ENCODE assay signal across 1 cellular context in the genomic region with DNA sequence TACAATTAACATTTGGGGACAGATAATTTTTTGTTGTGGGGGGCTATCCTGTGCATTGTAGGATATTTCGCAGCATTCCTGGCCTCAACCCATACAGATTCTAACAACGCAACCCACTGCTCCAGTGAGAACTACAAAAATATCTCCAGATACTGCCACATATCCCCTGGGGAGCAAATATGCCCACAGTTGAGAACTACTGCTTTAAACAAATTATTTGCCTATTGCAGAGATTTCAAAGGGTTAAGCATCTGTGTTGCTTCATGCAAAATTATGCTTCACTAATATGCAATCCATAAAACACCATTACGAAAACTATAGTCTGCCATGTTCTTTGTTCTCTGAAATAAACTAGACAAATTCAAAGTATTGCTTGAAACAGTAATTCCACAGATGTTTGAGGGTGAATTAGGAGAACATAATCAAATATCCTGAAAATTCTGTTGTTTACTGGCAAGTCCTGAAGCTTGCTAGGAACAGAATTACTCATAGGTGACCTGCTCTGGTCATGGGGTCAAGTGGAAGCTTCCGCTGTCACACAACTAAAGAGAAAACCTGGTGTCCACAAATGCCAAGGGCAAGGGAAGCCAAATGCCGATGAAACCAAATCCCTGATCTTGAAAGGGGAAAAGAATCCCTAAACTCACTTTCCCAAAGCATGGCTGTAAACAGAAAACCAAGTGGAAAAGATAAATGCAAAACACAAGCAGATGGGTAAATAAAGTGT.
TF ChIP-seq lines count a peak whose summit lies in the region.

No MANE protein-coding gene starts in this region.

TF ChIP-seq in HepG2, 621 proteins besides CTCF, POLR2A, EP300 and RAD21 (continued from another document and continues in another):
- TF ChIP-seq EEA1 (CRISPR knock-in tag; IDR thresholded peaks at IDR 0.05; ENCODE audit: borderline replicate concordance) = no peak
- TF ChIP-seq ZNF34 (CRISPR knock-in tag; IDR thresholded peaks at IDR 0.05; ENCODE audit: borderline replicate concordance) = no peak
- TF ChIP-seq, protein P1, sequence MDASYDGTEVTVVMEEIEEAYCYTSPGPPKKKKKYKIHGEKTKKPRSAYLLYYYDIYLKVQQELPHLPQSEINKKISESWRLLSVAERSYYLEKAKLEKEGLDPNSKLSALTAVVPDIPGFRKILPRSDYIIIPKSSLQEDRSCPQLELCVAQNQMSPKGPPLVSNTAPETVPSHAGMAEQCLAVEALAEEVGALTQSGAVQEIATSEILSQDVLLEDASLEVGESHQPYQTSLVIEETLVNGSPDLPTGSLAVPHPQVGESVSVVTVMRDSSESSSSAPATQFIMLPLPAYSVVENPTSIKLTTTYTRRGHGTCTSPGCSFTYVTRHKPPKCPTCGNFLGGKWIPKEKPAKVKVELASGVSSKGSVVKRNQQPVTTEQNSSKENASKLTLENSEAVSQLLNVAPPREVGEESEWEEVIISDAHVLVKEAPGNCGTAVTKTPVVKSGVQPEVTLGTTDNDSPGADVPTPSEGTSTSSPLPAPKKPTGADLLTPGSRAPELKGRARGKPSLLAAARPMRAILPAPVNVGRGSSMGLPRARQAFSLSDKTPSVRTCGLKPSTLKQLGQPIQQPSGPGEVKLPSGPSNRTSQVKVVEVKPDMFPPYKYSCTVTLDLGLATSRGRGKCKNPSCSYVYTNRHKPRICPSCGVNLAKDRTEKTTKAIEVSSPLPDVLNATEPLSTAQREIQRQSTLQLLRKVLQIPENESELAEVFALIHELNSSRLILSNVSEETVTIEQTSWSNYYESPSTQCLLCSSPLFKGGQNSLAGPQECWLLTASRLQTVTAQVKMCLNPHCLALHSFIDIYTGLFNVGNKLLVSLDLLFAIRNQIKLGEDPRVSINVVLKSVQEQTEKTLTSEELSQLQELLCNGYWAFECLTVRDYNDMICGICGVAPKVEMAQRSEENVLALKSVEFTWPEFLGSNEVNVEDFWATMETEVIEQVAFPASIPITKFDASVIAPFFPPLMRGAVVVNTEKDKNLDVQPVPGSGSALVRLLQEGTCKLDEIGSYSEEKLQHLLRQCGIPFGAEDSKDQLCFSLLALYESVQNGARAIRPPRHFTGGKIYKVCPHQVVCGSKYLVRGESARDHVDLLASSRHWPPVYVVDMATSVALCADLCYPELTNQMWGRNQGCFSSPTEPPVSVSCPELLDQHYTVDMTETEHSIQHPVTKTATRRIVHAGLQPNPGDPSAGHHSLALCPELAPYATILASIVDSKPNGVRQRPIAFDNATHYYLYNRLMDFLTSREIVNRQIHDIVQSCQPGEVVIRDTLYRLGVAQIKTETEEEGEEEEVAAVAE (CRISPR knock-in tag; IDR thresholded peaks at IDR 0.05; ENCODE audit: borderline replicate concordance) = 0 out of 2 replicates have a peak, but pooled peaks have one; percentile 57
- peak; percentile 58; the same call in 1 of the 2 replicates for TF ChIP-seq CREM (IDR thresholded peaks at IDR 0.05)
- TF ChIP-seq CREM (CRISPR knock-in tag; IDR thresholded peaks at IDR 0.05) = no peak
- no peak for TF ChIP-seq RAD51 (IDR thresholded peaks at IDR 0.05; ENCODE audit: borderline replicate concordance)
- TF ChIP-seq ELF1 (CRISPR knock-in tag; IDR thresholded peaks at IDR 0.05) = no peak
- peak; percentile 72; the same call in 1 of the 2 replicates for TF ChIP-seq SOX5 (CRISPR knock-in tag; IDR thresholded peaks at IDR 0.05; ENCODE audit: borderline replicate concordance)
- TF ChIP-seq SAP130 (CRISPR knock-in tag; IDR thresholded peaks at IDR 0.05; ENCODE audit: low read depth) = peak; percentile 77
- TF ChIP-seq, protein P2, sequence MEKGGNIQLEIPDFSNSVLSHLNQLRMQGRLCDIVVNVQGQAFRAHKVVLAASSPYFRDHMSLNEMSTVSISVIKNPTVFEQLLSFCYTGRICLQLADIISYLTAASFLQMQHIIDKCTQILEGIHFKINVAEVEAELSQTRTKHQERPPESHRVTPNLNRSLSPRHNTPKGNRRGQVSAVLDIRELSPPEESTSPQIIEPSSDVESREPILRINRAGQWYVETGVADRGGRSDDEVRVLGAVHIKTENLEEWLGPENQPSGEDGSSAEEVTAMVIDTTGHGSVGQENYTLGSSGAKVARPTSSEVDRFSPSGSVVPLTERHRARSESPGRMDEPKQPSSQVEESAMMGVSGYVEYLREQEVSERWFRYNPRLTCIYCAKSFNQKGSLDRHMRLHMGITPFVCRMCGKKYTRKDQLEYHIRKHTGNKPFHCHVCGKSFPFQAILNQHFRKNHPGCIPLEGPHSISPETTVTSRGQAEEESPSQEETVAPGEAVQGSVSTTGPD (CRISPR knock-in tag; IDR thresholded peaks at IDR 0.05) = peak; percentile 35; the same call in 1 of the 2 replicates
- 0 out of 2 replicates have a peak, but pooled peaks have one; percentile 69 for TF ChIP-seq FOSL1 (CRISPR knock-in tag; IDR thresholded peaks at IDR 0.05; ENCODE audit: borderline replicate concordance)
- TF ChIP-seq ZNF101 (CRISPR knock-in tag; IDR thresholded peaks at IDR 0.05; ENCODE audit: borderline replicate concordance, low read depth) = no peak
- TF ChIP-seq TBL1XR1 (IDR thresholded peaks at IDR 0.05; ENCODE audit: borderline replicate concordance, low read length, partially characterized antibody) = peak; percentile 59
- 0 out of 2 replicates have a peak, but pooled peaks have one; percentile 41 for TF ChIP-seq ZNF205 (CRISPR knock-in tag; IDR thresholded peaks at IDR 0.05)
- TF ChIP-seq FOXO1 (CRISPR knock-in tag; IDR thresholded peaks at IDR 0.05) = peak; percentile 73; the same call in 1 of the 2 replicates
- no peak for TF ChIP-seq ATM (IDR thresholded peaks at IDR 0.05; ENCODE audit: borderline replicate concordance)
- TF ChIP-seq RELA (CRISPR knock-in tag; IDR thresholded peaks at IDR 0.05) = no peak
- no peak for TF ChIP-seq RFXAP (CRISPR knock-in tag; IDR thresholded peaks at IDR 0.05; ENCODE audit: borderline replicate concordance)
- TF ChIP-seq KDM5B (CRISPR knock-in tag; IDR thresholded peaks at IDR 0.05; ENCODE audit: borderline replicate concordance) = no peak
- TF ChIP-seq, protein P3, sequence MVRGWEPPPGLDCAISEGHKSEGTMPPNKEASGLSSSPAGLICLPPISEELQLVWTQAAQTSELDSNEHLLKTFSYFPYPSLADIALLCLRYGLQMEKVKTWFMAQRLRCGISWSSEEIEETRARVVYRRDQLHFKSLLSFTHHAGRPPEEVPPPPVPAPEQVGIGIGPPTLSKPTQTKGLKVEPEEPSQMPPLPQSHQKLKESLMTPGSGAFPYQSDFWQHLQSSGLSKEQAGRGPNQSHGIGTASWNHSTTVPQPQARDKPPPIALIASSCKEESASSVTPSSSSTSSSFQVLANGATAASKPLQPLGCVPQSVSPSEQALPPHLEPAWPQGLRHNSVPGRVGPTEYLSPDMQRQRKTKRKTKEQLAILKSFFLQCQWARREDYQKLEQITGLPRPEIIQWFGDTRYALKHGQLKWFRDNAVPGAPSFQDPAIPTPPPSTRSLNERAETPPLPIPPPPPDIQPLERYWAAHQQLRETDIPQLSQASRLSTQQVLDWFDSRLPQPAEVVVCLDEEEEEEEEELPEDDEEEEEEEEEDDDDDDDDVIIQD (CRISPR knock-in tag; IDR thresholded peaks at IDR 0.05; ENCODE audit: low read depth) = peak; percentile 75; the same call in 1 of the 2 replicates
- TF ChIP-seq, protein P4, sequence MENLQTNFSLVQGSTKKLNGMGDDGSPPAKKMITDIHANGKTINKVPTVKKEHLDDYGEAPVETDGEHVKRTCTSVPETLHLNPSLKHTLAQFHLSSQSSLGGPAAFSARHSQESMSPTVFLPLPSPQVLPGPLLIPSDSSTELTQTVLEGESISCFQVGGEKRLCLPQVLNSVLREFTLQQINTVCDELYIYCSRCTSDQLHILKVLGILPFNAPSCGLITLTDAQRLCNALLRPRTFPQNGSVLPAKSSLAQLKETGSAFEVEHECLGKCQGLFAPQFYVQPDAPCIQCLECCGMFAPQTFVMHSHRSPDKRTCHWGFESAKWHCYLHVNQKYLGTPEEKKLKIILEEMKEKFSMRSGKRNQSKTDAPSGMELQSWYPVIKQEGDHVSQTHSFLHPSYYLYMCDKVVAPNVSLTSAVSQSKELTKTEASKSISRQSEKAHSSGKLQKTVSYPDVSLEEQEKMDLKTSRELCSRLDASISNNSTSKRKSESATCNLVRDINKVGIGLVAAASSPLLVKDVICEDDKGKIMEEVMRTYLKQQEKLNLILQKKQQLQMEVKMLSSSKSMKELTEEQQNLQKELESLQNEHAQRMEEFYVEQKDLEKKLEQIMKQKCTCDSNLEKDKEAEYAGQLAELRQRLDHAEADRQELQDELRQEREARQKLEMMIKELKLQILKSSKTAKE (CRISPR knock-in tag; IDR thresholded peaks at IDR 0.05; ENCODE audit: borderline replicate concordance) = peak; percentile 47; the same call in 1 of the 2 replicates
- no peak for TF ChIP-seq RNF2 (conservative IDR thresholded peaks at IDR 0.05; ENCODE audit: low read depth)
- no peak for TF ChIP-seq ZKSCAN5 (CRISPR knock-in tag; IDR thresholded peaks at IDR 0.05)
- TF ChIP-seq FOXP1 (IDR thresholded peaks at IDR 0.05) = no peak
- TF ChIP-seq FOXP1 (CRISPR knock-in tag; IDR thresholded peaks at IDR 0.05) = peak; percentile 76
- peak; percentile 75 for TF ChIP-seq FOXA3 (CRISPR knock-in tag; IDR thresholded peaks at IDR 0.05)
- 0 out of 2 replicates have a peak, but pooled peaks have one; percentile 34 for TF ChIP-seq ZNF670 (CRISPR knock-in tag; IDR thresholded peaks at IDR 0.05; ENCODE audit: borderline replicate concordance)
- peak; percentile 74 for TF ChIP-seq GATAD2A (CRISPR knock-in tag; IDR thresholded peaks at IDR 0.05)
- no peak for TF ChIP-seq GFI1 (CRISPR knock-in tag; IDR thresholded peaks at IDR 0.05; ENCODE audit: borderline replicate concordance)
- no peak for TF ChIP-seq ZNF746 (CRISPR knock-in tag; IDR thresholded peaks at IDR 0.05)
- TF ChIP-seq HDAC2 (CRISPR knock-in tag; IDR thresholded peaks at IDR 0.05) = peak; percentile 43; the same call in 1 of the 2 replicates
- TF ChIP-seq ETV5 (CRISPR knock-in tag; IDR thresholded peaks at IDR 0.05; ENCODE audit: borderline replicate concordance) = peak; percentile 90; the same call in 1 of the 2 replicates
- peak; percentile 43; the same call in 1 of the 2 replicates for TF ChIP-seq ZNF331 (CRISPR knock-in tag; IDR thresholded peaks at IDR 0.05)
- TF ChIP-seq JDP2 (CRISPR knock-in tag; IDR thresholded peaks at IDR 0.05; ENCODE audit: borderline replicate concordance) = no peak
- no peak for TF ChIP-seq MTA3 (CRISPR knock-in tag; IDR thresholded peaks at IDR 0.05)
- TF ChIP-seq HNF4G (IDR thresholded peaks at IDR 0.05; ENCODE audit: borderline replicate concordance, low read depth, low read length) = no peak
- no peak for TF ChIP-seq HNF4G (CRISPR knock-in tag; IDR thresholded peaks at IDR 0.05; ENCODE audit: borderline replicate concordance, low read depth)
- no peak for TF ChIP-seq HNRNPLL (IDR thresholded peaks at IDR 0.05; ENCODE audit: low read depth, low read length, poor library complexity, severe bottlenecking)
- TF ChIP-seq ZNF563 (CRISPR knock-in tag; IDR thresholded peaks at IDR 0.05) = no peak
- TF ChIP-seq FOXJ3 (CRISPR knock-in tag; IDR thresholded peaks at IDR 0.05; ENCODE audit: borderline replicate concordance) = peak; percentile 47; the same call in 1 of the 2 replicates
- TF ChIP-seq IRF2 (CRISPR knock-in tag; IDR thresholded peaks at IDR 0.05) = peak; percentile 50; the same call in 1 of the 2 replicates
- TF ChIP-seq MBD4 (IDR thresholded peaks at IDR 0.05; ENCODE audit: borderline replicate concordance, low read length) = no peak
- TF ChIP-seq NCOA2 (CRISPR knock-in tag; IDR thresholded peaks at IDR 0.05) = peak; percentile 72; the same call in 1 of the 2 replicates
- TF ChIP-seq, protein P5, sequence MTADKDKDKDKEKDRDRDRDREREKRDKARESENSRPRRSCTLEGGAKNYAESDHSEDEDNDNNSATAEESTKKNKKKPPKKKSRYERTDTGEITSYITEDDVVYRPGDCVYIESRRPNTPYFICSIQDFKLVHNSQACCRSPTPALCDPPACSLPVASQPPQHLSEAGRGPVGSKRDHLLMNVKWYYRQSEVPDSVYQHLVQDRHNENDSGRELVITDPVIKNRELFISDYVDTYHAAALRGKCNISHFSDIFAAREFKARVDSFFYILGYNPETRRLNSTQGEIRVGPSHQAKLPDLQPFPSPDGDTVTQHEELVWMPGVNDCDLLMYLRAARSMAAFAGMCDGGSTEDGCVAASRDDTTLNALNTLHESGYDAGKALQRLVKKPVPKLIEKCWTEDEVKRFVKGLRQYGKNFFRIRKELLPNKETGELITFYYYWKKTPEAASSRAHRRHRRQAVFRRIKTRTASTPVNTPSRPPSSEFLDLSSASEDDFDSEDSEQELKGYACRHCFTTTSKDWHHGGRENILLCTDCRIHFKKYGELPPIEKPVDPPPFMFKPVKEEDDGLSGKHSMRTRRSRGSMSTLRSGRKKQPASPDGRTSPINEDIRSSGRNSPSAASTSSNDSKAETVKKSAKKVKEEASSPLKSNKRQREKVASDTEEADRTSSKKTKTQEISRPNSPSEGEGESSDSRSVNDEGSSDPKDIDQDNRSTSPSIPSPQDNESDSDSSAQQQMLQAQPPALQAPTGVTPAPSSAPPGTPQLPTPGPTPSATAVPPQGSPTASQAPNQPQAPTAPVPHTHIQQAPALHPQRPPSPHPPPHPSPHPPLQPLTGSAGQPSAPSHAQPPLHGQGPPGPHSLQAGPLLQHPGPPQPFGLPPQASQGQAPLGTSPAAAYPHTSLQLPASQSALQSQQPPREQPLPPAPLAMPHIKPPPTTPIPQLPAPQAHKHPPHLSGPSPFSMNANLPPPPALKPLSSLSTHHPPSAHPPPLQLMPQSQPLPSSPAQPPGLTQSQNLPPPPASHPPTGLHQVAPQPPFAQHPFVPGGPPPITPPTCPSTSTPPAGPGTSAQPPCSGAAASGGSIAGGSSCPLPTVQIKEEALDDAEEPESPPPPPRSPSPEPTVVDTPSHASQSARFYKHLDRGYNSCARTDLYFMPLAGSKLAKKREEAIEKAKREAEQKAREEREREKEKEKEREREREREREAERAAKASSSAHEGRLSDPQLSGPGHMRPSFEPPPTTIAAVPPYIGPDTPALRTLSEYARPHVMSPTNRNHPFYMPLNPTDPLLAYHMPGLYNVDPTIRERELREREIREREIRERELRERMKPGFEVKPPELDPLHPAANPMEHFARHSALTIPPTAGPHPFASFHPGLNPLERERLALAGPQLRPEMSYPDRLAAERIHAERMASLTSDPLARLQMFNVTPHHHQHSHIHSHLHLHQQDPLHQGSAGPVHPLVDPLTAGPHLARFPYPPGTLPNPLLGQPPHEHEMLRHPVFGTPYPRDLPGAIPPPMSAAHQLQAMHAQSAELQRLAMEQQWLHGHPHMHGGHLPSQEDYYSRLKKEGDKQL (CRISPR knock-in tag; IDR thresholded peaks at IDR 0.05; ENCODE audit: low read depth) = no peak
- TF ChIP-seq ZSCAN9 (CRISPR knock-in tag; IDR thresholded peaks at IDR 0.05; ENCODE audit: borderline replicate concordance) = peak; percentile 52; the same call in 1 of the 2 replicates
- no peak for TF ChIP-seq ZNF224 (CRISPR knock-in tag; IDR thresholded peaks at IDR 0.05)
- no peak for TF ChIP-seq ZNF550 (CRISPR knock-in tag; IDR thresholded peaks at IDR 0.05; ENCODE audit: borderline replicate concordance)
- TF ChIP-seq ZFP37 (CRISPR knock-in tag; IDR thresholded peaks at IDR 0.05; ENCODE audit: borderline replicate concordance) = no peak
- TF ChIP-seq TARDBP (CRISPR knock-in tag; IDR thresholded peaks at IDR 0.05) = no peak; the same call in 1 of the 2 replicates
- TF ChIP-seq NR2F6 (IDR thresholded peaks at IDR 0.05) = peak; percentile 95
- TF ChIP-seq NR2F6 (CRISPR knock-in tag; IDR thresholded peaks at IDR 0.05) = peak; percentile 94
- no peak for TF ChIP-seq FLYWCH1 (CRISPR knock-in tag; IDR thresholded peaks at IDR 0.05)
- TF ChIP-seq RARA (CRISPR knock-in tag; IDR thresholded peaks at IDR 0.05) = peak; percentile 98
